ENCODE assay signal across 30 cellular contexts in the genomic region with DNA sequence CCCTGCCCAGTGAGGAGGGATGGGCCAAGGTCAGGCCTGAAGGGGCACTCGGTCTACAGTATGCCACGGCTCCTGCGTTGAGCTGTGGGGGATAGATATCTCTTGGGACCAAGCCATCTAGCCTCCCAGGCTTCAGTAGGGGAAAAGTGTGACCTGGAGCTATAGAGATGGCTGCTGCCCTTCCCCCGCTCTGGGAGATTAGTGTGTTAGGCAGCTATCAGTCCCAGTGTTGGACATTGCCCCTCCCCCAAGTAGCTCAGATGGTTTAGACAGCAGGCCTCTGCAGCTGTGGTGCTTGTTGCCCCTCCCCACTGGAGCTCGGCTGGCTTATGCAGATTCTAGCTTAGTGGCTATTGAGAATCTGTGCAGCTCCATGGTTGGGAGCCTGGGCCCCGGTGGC. TPM values are rescaled to one million over a fixed set of nuclear protein-coding genes. Genes with fewer than 3 reads are reported as not detected.
"Had no signal": no experiment of that assay in that cellular context is flagged by ENCODE, and none has a peak within 500 bp of the region (broad histone marks: within the 10 kb centered on the region; RNA-seq: fewer than 3 reads in every experiment).

No MANE protein-coding gene starts in this region.

- DNase-seq: activated CD4-positive, alpha-beta T cell treated with anti-CD3 and anti-CD28 coated beads, Interleukin-2, amount 10 ng/mL, durations not matched to agents 24 days and 14 days; activated CD4-positive, alpha-beta T cell treated with anti-CD3 and anti-CD28 coated beads, Interleukin-2, amount 50 U/mL, for 4 hours; activated CD8-positive, alpha-beta T cell treated with anti-CD3 and anti-CD28 coated beads for 36 hours; activated effector memory CD4-positive, alpha-beta T cell treated with anti-CD3 and anti-CD28 coated beads, Interleukin-2, amount 50 U/mL, for 16 hours; activated naive CD4-positive, alpha-beta T cell; activated naive CD4-positive, alpha-beta T cell treated with anti-CD3 and anti-CD28 coated beads, Interleukin-2, amount 50 U/mL, for 16 hours; activated naive CD8-positive, alpha-beta T cell treated with anti-CD3 and anti-CD28 coated beads for 36 hours; activated T-cell treated with anti-CD3 and anti-CD28 coated beads, Interleukin-2, amount 50 U/mL, for 1 hour; activated T-cell treated with anti-CD3 and anti-CD28 coated beads, Interleukin-2, amount 50 U/mL, for 72 hours; amniotic stem cell; aorta; brain microvascular endothelial cell; NCI-H1105; NCI-H1417 treated with DMSO at 0.1 percent for 48 hours; NCI-H187 treated with DMSO at 0.1 percent for 48 hours; NCI-H2081; NCI-H226; NCI-H446 treated with DMSO at 0.1 percent for 48 hours; NCI-H69; NK-92 treated with Interleukin-12 subunit alpha and Interleukin-12 subunit beta, amount 100 ng/mL, for 24 hours; PC-9; Right ventricle myocardium superior; T1000 had no signal

- H3K4me2 ChIP-seq: PC-9 had no signal

- H3K36me3 ChIP-seq: brain microvascular endothelial cell had no signal

- H3K27ac ChIP-seq: brain microvascular endothelial cell, PC-9, SK-N-MC had no signal

- H3K27me3 ChIP-seq: brain microvascular endothelial cell had no signal

- H2AFZ ChIP-seq: PC-9 had no signal

- ATAC-seq: activated CD8-positive, alpha-beta T cell treated with anti-CD3 and anti-CD28 coated beads for 36 hours; activated T-cell treated with anti-CD3 and anti-CD28 coated beads, Interleukin-2, amount 50 U/mL, for 72 hours; activated T-helper 17 cell treated with anti-CD3 and anti-CD28 coated beads, Interleukin-2, amount 50 U/mL, for 72 hours; K562 had no signal

- H3K4me3 ChIP-seq: K562, PC-9, SK-N-MC had no signal

RNA-seq across cellular contexts. Expression of a gene that starts 56.8 kb away (rescaled TPM):
- total RNA-seq: activated CD4-positive, alpha-beta T cell treated with anti-CD3 and anti-CD28 coated beads, Interleukin-2, amount 10 ng/mL, durations not matched to agents 24 days and 14 days; activated CD8-positive, alpha-beta memory T cell treated with anti-CD3 and anti-CD28 coated beads for 36 hours; activated CD8-positive, alpha-beta T cell treated with anti-CD3 and anti-CD28 coated beads for 36 hours; activated naive CD8-positive, alpha-beta T cell treated with anti-CD3 and anti-CD28 coated beads for 36 hours; activated T-cell treated with anti-CD3 and anti-CD28 coated beads, Interleukin-2, amount 50 U/mL, for 72 hours; activated T-helper 17 cell treated with anti-CD3 and anti-CD28 coated beads, Interleukin-2, amount 50 U/mL, for 72 hours; K562; M059J; PC-9; Right ventricle myocardium superior; T-helper 1 cell treated with Interleukin-12 subunit alpha and Interleukin-12 subunit beta and Interleukin-4 antibody, amounts not matched to agents 30 ng/mL and 1 ng/mL, for 36 hours; T-helper 2 cell treated with Interferon-gamma antibody and Interleukin-4, amounts not matched to agents 100 ng/mL and 5 ng/mL, for 36 hours had no signal
- polyA plus RNA-seq: aorta, K562 had no signal
